1 cellular context compared by ENCODE assay signal in the genomic region with DNA sequence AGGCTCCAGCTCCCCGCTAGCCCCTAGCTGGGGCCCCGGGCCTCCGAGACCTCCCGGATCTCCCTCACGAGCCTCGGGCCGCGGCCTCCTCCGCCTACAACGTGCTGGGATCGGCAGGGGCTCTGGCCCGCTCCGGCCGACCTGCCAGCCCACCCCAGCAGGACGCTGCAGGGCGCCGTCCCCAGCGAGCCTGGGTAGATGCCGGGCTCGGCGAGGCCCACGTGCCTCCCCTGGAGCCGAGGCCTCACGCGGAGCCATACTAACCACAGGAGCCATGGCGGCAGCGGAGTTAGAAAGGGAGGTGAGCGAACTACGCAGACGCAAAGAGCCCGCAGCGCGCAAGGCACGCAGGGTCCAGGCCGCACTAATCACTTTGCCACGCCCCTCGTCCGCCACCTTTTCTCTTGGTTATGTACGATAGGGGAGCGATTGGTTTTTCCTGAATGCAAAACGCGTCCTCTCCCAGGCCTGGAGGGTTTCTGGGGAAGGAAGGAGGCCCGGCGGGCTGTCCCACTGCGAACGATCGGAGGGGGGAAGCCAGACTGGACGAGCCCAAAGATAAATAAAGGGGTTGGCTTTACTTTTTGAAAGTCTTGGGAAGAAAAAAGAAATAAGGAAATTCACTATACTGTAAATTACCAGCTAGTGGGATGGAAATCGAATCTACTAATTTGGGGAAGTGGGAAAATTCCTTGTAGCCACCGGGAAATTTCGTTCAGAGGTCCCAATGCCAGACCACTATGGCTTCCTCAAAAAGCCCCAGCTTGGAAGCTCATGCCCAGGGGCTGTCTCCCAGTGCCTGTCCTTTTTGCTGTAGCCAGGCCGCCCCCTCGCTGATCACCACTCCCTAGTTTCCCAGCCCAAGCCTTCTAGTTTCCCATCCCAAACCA.
TF ChIP-seq lines count a peak whose summit lies in the region.

A gene (minus strand): TSS at position 298 of the 890 bp plus-strand sequence. CDS start 22 bp downstream, at position 276.

TF ChIP-seq in GM12878, 131 proteins besides CTCF, POLR2A, EP300 and RAD21 (continued from another document):
- TF ChIP-seq, protein P1, sequence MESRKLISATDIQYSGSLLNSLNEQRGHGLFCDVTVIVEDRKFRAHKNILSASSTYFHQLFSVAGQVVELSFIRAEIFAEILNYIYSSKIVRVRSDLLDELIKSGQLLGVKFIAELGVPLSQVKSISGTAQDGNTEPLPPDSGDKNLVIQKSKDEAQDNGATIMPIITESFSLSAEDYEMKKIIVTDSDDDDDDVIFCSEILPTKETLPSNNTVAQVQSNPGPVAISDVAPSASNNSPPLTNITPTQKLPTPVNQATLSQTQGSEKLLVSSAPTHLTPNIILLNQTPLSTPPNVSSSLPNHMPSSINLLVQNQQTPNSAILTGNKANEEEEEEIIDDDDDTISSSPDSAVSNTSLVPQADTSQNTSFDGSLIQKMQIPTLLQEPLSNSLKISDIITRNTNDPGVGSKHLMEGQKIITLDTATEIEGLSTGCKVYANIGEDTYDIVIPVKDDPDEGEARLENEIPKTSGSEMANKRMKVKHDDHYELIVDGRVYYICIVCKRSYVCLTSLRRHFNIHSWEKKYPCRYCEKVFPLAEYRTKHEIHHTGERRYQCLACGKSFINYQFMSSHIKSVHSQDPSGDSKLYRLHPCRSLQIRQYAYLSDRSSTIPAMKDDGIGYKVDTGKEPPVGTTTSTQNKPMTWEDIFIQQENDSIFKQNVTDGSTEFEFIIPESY (IDR thresholded peaks at IDR 0.05): no peak
- peak; percentile 90 for TF ChIP-seq NR2C2 (IDR thresholded peaks at IDR 0.05; ENCODE audit: borderline replicate concordance, control insufficient read depth, insufficient read length, low read depth)
- TF ChIP-seq, protein P2, sequence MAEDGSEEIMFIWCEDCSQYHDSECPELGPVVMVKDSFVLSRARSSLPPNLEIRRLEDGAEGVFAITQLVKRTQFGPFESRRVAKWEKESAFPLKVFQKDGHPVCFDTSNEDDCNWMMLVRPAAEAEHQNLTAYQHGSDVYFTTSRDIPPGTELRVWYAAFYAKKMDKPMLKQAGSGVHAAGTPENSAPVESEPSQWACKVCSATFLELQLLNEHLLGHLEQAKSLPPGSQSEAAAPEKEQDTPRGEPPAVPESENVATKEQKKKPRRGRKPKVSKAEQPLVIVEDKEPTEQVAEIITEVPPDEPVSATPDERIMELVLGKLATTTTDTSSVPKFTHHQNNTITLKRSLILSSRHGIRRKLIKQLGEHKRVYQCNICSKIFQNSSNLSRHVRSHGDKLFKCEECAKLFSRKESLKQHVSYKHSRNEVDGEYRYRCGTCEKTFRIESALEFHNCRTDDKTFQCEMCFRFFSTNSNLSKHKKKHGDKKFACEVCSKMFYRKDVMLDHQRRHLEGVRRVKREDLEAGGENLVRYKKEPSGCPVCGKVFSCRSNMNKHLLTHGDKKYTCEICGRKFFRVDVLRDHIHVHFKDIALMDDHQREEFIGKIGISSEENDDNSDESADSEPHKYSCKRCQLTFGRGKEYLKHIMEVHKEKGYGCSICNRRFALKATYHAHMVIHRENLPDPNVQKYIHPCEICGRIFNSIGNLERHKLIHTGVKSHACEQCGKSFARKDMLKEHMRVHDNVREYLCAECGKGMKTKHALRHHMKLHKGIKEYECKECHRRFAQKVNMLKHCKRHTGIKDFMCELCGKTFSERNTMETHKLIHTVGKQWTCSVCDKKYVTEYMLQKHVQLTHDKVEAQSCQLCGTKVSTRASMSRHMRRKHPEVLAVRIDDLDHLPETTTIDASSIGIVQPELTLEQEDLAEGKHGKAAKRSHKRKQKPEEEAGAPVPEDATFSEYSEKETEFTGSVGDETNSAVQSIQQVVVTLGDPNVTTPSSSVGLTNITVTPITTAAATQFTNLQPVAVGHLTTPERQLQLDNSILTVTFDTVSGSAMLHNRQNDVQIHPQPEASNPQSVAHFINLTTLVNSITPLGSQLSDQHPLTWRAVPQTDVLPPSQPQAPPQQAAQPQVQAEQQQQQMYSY (CRISPR knock-in tag; IDR thresholded peaks at IDR 0.05): no peak
- TF ChIP-seq, protein P3, sequence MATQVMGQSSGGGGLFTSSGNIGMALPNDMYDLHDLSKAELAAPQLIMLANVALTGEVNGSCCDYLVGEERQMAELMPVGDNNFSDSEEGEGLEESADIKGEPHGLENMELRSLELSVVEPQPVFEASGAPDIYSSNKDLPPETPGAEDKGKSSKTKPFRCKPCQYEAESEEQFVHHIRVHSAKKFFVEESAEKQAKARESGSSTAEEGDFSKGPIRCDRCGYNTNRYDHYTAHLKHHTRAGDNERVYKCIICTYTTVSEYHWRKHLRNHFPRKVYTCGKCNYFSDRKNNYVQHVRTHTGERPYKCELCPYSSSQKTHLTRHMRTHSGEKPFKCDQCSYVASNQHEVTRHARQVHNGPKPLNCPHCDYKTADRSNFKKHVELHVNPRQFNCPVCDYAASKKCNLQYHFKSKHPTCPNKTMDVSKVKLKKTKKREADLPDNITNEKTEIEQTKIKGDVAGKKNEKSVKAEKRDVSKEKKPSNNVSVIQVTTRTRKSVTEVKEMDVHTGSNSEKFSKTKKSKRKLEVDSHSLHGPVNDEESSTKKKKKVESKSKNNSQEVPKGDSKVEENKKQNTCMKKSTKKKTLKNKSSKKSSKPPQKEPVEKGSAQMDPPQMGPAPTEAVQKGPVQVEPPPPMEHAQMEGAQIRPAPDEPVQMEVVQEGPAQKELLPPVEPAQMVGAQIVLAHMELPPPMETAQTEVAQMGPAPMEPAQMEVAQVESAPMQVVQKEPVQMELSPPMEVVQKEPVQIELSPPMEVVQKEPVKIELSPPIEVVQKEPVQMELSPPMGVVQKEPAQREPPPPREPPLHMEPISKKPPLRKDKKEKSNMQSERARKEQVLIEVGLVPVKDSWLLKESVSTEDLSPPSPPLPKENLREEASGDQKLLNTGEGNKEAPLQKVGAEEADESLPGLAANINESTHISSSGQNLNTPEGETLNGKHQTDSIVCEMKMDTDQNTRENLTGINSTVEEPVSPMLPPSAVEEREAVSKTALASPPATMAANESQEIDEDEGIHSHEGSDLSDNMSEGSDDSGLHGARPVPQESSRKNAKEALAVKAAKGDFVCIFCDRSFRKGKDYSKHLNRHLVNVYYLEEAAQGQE (IDR thresholded peaks at IDR 0.05; ENCODE audit: low read depth, low read length): 0 out of 2 replicates have a peak, but pooled peaks have one; percentile 16
- no peak; the same call in 1 of the 2 replicates for TF ChIP-seq TARDBP (IDR thresholded peaks at IDR 0.05; ENCODE audit: borderline replicate concordance)
- TF ChIP-seq IRF4 (IDR thresholded peaks at IDR 0.05; ENCODE audit: low read depth, low read length): peak; percentile 59; the same call in 1 of the 2 replicates
- TF ChIP-seq ASH2L (IDR thresholded peaks at IDR 0.05; ENCODE audit: borderline replicate concordance, low read depth): peak; percentile 25; the same call in 1 of the 2 replicates
- TF ChIP-seq BRCA1 (IDR thresholded peaks at IDR 0.05; ENCODE audit: low read depth, low read length): no peak
- no peak for TF ChIP-seq KAT2A (conservative IDR thresholded peaks at IDR 0.05; ENCODE audit: control insufficient read depth, low read depth, low read length)
- TF ChIP-seq MTA2 (IDR thresholded peaks at IDR 0.05; ENCODE audit: low read depth): no peak
- no peak for TF ChIP-seq EZH2 (IDR thresholded peaks at IDR 0.05; ENCODE audit: borderline replicate concordance, control insufficient read depth, low read depth, low read length)
